1 cellular context compared by ENCODE assay signal in genomic region chr19:33390120-33390907, GRCh38.
TF ChIP-seq lines count a peak whose summit lies in the region.

No MANE protein-coding gene starts in this region.

TF ChIP-seq in H1, 55 proteins besides CTCF, POLR2A, EP300 and RAD21 (continued from another document):
- TF ChIP-seq, protein P1, sequence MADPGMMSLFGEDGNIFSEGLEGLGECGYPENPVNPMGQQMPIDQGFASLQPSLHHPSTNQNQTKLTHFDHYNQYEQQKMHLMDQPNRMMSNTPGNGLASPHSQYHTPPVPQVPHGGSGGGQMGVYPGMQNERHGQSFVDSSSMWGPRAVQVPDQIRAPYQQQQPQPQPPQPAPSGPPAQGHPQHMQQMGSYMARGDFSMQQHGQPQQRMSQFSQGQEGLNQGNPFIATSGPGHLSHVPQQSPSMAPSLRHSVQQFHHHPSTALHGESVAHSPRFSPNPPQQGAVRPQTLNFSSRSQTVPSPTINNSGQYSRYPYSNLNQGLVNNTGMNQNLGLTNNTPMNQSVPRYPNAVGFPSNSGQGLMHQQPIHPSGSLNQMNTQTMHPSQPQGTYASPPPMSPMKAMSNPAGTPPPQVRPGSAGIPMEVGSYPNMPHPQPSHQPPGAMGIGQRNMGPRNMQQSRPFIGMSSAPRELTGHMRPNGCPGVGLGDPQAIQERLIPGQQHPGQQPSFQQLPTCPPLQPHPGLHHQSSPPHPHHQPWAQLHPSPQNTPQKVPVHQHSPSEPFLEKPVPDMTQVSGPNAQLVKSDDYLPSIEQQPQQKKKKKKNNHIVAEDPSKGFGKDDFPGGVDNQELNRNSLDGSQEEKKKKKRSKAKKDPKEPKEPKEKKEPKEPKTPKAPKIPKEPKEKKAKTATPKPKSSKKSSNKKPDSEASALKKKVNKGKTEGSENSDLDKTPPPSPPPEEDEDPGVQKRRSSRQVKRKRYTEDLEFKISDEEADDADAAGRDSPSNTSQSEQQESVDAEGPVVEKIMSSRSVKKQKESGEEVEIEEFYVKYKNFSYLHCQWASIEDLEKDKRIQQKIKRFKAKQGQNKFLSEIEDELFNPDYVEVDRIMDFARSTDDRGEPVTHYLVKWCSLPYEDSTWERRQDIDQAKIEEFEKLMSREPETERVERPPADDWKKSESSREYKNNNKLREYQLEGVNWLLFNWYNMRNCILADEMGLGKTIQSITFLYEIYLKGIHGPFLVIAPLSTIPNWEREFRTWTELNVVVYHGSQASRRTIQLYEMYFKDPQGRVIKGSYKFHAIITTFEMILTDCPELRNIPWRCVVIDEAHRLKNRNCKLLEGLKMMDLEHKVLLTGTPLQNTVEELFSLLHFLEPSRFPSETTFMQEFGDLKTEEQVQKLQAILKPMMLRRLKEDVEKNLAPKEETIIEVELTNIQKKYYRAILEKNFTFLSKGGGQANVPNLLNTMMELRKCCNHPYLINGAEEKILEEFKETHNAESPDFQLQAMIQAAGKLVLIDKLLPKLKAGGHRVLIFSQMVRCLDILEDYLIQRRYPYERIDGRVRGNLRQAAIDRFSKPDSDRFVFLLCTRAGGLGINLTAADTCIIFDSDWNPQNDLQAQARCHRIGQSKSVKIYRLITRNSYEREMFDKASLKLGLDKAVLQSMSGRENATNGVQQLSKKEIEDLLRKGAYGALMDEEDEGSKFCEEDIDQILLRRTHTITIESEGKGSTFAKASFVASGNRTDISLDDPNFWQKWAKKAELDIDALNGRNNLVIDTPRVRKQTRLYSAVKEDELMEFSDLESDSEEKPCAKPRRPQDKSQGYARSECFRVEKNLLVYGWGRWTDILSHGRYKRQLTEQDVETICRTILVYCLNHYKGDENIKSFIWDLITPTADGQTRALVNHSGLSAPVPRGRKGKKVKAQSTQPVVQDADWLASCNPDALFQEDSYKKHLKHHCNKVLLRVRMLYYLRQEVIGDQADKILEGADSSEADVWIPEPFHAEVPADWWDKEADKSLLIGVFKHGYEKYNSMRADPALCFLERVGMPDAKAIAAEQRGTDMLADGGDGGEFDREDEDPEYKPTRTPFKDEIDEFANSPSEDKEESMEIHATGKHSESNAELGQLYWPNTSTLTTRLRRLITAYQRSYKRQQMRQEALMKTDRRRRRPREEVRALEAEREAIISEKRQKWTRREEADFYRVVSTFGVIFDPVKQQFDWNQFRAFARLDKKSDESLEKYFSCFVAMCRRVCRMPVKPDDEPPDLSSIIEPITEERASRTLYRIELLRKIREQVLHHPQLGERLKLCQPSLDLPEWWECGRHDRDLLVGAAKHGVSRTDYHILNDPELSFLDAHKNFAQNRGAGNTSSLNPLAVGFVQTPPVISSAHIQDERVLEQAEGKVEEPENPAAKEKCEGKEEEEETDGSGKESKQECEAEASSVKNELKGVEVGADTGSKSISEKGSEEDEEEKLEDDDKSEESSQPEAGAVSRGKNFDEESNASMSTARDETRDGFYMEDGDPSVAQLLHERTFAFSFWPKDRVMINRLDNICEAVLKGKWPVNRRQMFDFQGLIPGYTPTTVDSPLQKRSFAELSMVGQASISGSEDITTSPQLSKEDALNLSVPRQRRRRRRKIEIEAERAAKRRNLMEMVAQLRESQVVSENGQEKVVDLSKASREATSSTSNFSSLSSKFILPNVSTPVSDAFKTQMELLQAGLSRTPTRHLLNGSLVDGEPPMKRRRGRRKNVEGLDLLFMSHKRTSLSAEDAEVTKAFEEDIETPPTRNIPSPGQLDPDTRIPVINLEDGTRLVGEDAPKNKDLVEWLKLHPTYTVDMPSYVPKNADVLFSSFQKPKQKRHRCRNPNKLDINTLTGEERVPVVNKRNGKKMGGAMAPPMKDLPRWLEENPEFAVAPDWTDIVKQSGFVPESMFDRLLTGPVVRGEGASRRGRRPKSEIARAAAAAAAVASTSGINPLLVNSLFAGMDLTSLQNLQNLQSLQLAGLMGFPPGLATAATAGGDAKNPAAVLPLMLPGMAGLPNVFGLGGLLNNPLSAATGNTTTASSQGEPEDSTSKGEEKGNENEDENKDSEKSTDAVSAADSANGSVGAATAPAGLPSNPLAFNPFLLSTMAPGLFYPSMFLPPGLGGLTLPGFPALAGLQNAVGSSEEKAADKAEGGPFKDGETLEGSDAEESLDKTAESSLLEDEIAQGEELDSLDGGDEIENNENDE (IDR thresholded peaks at IDR 0.05; ENCODE audit: insufficient replicate concordance, low read length) = no peak
- TF ChIP-seq SP4 (IDR thresholded peaks at IDR 0.05; ENCODE audit: low read length) (no peak), CEBPB (IDR thresholded peaks at IDR 0.05; ENCODE audit: low read depth, low read length) (peak; percentile 47; the same call in 1 of the 2 replicates)
